Comparison of ENCODE assay signal across 8 cellular contexts in genomic region chr7:148575640-148576411, GRCh38. TPM values are rescaled to one million over a fixed set of nuclear protein-coding genes. Genes with fewer than 3 reads are reported as not detected.
DNase-seq lines count a peak whose midpoint lies in the region; ATAC-seq and TF ChIP-seq lines count a peak whose summit lies in the region.

No MANE protein-coding gene starts in this region.

- no peaks in the 10 kb centered on the region for H4K20me1 ChIP-seq in OCI-LY1 (ENCODE audit: insufficient read depth, low read length)
- no peaks in the 10 kb centered on the region for H4K20me1 ChIP-seq in fibroblast of lung (ENCODE audit: control insufficient read depth, extremely low read depth, insufficient read depth, low read length)

- no peak for TF ChIP-seq POLR2A in testis (IDR thresholded peaks at IDR 0.05)

- H3K27me3 ChIP-seq in OCI-LY1 (ENCODE audit: insufficient read depth, low read length) (peaks cover 8% of the 10 kb centered on the region; the same call in 1 of the 2 replicates), fibroblast of lung (ENCODE audit: control insufficient read depth, insufficient read depth, low read length) (no peaks in the 10 kb centered on the region), testis (no peaks in the 10 kb centered on the region)

- DNase-seq in Caki2 (ENCODE audit: low read depth), result peak; percentile 41
- peak in 57 of 76 experiments; percentile 4 to 66 (median 34) for DNase-seq in HUDEP-2 (lab: John Stamatoyannopoulos, UW; ENCODE audit: unreplicated experiment in 76 of 76)
- peak; percentile 77 for DNase-seq in activated T-cell treated with anti-CD3 and anti-CD28 coated beads, Interleukin-2, amount 50 U/mL, for 1 hour
- DNase-seq in fibroblast of lung (ENCODE audit: low read depth in 2 of 2), result peak; percentile 27 to 65
- DNase-seq in nucleus accumbens (lab: John Stamatoyannopoulos, UW), result peak in 45 of 56 donors; percentile 3 to 78 (median 26)
- peak; percentile 85 for DNase-seq in testis

- H2AFZ ChIP-seq in OCI-LY1 (ENCODE audit: low read length) (no peak overlapping the region), fibroblast of lung (ENCODE audit: low read length) (no peak overlapping the region)

- no peak overlapping the region for H3K4me3 ChIP-seq in OCI-LY1 (ENCODE audit: low read depth, low read length, poor library complexity, severe bottlenecking)
- H3K4me3 ChIP-seq in fibroblast of lung (replicated peaks in 1 of 4; ENCODE audit: control extremely low read depth in 1 of 4, insufficient read depth in 1 of 4, low read depth in 3 of 4, low read length in 4 of 4), result no peak overlapping the region
- no peak overlapping the region for H3K4me3 ChIP-seq in testis

- intact Hi-C loops in testis (cut with DNase I; ENCODE audit: low total_unique reads), result no loop called here

- H3K27ac ChIP-seq in OCI-LY1 (ENCODE audit: low read depth, low read length, poor library complexity, severe bottlenecking), result no peak overlapping the region
- H3K27ac ChIP-seq in fibroblast of lung (ENCODE audit: insufficient read depth, low read length), result no peak overlapping the region
- no peak overlapping the region for H3K27ac ChIP-seq in testis

- no peaks in the 10 kb centered on the region for H3K9me3 ChIP-seq in OCI-LY1 (ENCODE audit: low read length)
- no peaks in the 10 kb centered on the region for H3K9me3 ChIP-seq in fibroblast of lung (ENCODE audit: control insufficient read depth, insufficient read depth, low read depth, low read length)
- H3K9me3 ChIP-seq in testis, result no peaks in the 10 kb centered on the region

- in situ Hi-C loops in Caki2 (cut with HindIII; ENCODE audit: low pct_unique_long_range_greater_than_20kb, low sequenced_read_pairs), result no loop called here

- H3K79me2 ChIP-seq in OCI-LY1 (ENCODE audit: insufficient read depth, low read length) (no peaks in the 10 kb centered on the region), fibroblast of lung (ENCODE audit: control insufficient read depth, insufficient read depth, low read length) (no peaks in the 10 kb centered on the region)

- no peaks in the 10 kb centered on the region for H3F3A ChIP-seq in OCI-LY1 (ENCODE audit: insufficient read depth, low read length)

- H3K36me3 ChIP-seq in OCI-LY1 (ENCODE audit: insufficient read depth, low read length), result no peaks in the 10 kb centered on the region
- no peaks in the 10 kb centered on the region for H3K36me3 ChIP-seq in fibroblast of lung (ENCODE audit: control insufficient read depth, insufficient read depth, low read length)
- no peaks in the 10 kb centered on the region for H3K36me3 ChIP-seq in testis (ENCODE audit: low read depth, missing control alignments)

- WGBS in testis, 2 donors, result 55 to 57% methylated on average over 8 of the region's 8 CpGs

- no peak overlapping the region for H3K4me2 ChIP-seq in OCI-LY1 (ENCODE audit: low read length)
- no peak overlapping the region for H3K4me2 ChIP-seq in fibroblast of lung (ENCODE audit: extremely low read depth, insufficient read depth, low read length)

- H3K4me1 ChIP-seq in OCI-LY1 (ENCODE audit: insufficient read depth, low read length, severe bottlenecking), result no peaks in the 10 kb centered on the region
- no peaks in the 10 kb centered on the region for H3K4me1 ChIP-seq in fibroblast of lung (ENCODE audit: control insufficient read depth, extremely low read depth, insufficient read depth, low read length)
- H3K4me1 ChIP-seq in testis, result no peaks in the 10 kb centered on the region

- H3K9me2 ChIP-seq in OCI-LY1 (ENCODE audit: low read depth, low read length), result no peaks in the 10 kb centered on the region

- H3K9ac ChIP-seq in OCI-LY1 (ENCODE audit: low read length) (no peak overlapping the region), fibroblast of lung (ENCODE audit: insufficient read depth, low read length) (no peak overlapping the region)

- ATAC-seq in GM21360 (IDR thresholded peaks at IDR 0.05; ENCODE audit: unreplicated experiment), result peak; percentile 75

- TF ChIP-seq CTCF in OCI-LY1 (IDR thresholded peaks at IDR 0.05; ENCODE audit: low read length) (peak; percentile 98), fibroblast of lung (conservative IDR thresholded peaks at IDR 0.05 in 1 of 2, IDR thresholded peaks at IDR 0.05 in 1 of 2; ENCODE audit: low read depth in 1 of 2, low read length in 2 of 2) (peak; percentile 87 to 89), testis (IDR thresholded peaks at IDR 0.05) (peak; percentile 58 to 72 (median 61))

RNA-seq across cellular contexts. Expression of gene C7orf33, which starts 14.7 kb away (rescaled TPM):
- total RNA-seq in Caki2 (2014; rRNA removed; shearing (Covaris generic); ENCODE audit: low replicate concordance), result not detected in 2 replicates
- total RNA-seq in fibroblast of lung (not detected in 2 replicates), testis (under 1 TPM; 0.19 to 0.24 TPM)
- polyA plus RNA-seq in fibroblast of lung (not detected in 2 replicates), testis (ENCODE audit: insufficient read depth, low read depth, low replicate concordance) (not detected)
- polyA plus RNA-seq in fibroblast of lung (2012), result not detected in 2 replicates
- polyA minus RNA-seq in fibroblast of lung (ENCODE audit: low replicate concordance), result not detected in 2 replicates

Comparison
In these comparisons a context has a peak if more than half of its experiments do, and no peak if none do; other contexts are left out.
1. DNase-seq: peak in every context shown above with its lines; median percentile 85 in testis; 77 in activated T-cell treated with anti-CD3 and anti-CD28 coated beads, Interleukin-2, amount 50 U/mL, for 1 hour; 46 in fibroblast of lung; 41 in Caki2; 34 in HUDEP-2; 26 in nucleus accumbens.